Comparison of ENCODE assay signal across 29 cellular contexts in genomic region chr14:73260574-73260973, GRCh38. TPM values are rescaled to one million over a fixed set of nuclear protein-coding genes. Genes with fewer than 3 reads are reported as not detected.
"Had no signal": no experiment of that assay in that cellular context is flagged by ENCODE, and none has a peak within 500 bp of the region (broad histone marks: within the 10 kb centered on the region; RNA-seq: fewer than 3 reads in every experiment).

No MANE protein-coding gene starts in this region.

- H3K36me3 ChIP-seq: brain microvascular endothelial cell, SJCRH30 had no signal

- H3K9me3 ChIP-seq: SJCRH30 had no signal

- H3K4me1 ChIP-seq: SJCRH30 had no signal

- H3K4me3 Mint-ChIP-seq: activated CD8-positive, alpha-beta T cell treated with anti-CD3 and anti-CD28 coated beads for 36 hours; activated naive CD8-positive, alpha-beta T cell; activated T-helper 1 cell treated with anti-CD3 and anti-CD28 coated beads, Interleukin-12 subunit alpha, Interleukin-12 subunit beta, Interleukin-2, Interleukin-4 antibody, amounts not matched to agents 30 ng/mL and 10 ng/mL and 1 ng/mL, durations not matched to agents 14 hours and 24 hours and 36 hours; T-cell had no signal

- H3K36me3 Mint-ChIP-seq: activated naive CD8-positive, alpha-beta T cell; IgD-negative memory B cell; T-cell had no signal

- H3K9me3 Mint-ChIP-seq: activated CD8-positive, alpha-beta T cell treated with anti-CD3 and anti-CD28 coated beads for 36 hours; activated T-helper 1 cell treated with anti-CD3 and anti-CD28 coated beads, Interleukin-12 subunit alpha, Interleukin-12 subunit beta, Interleukin-2, Interleukin-4 antibody, amounts not matched to agents 30 ng/mL and 10 ng/mL and 1 ng/mL, durations not matched to agents 14 hours and 24 hours and 36 hours; IgD-negative memory B cell; T-cell had no signal

- H3K4me3 ChIP-seq: SJCRH30 had no signal

- ATAC-seq: activated CD8-positive, alpha-beta T cell treated with anti-CD3 and anti-CD28 coated beads for 36 hours; Panc1; Right ventricle myocardium inferior; T-cell had no signal

- DNase-seq: activated CD4-positive, alpha-beta T cell treated with anti-CD3 and anti-CD28 coated beads for 4 hours; activated CD4-positive, CD25-positive, alpha-beta regulatory T cell; activated CD8-positive, alpha-beta memory T cell treated with anti-CD3 and anti-CD28 coated beads, Interleukin-2, amount 50 U/mL, for 4 hours; activated CD8-positive, alpha-beta T cell treated with anti-CD3 and anti-CD28 coated beads for 36 hours; activated effector memory CD4-positive, alpha-beta T cell treated with Interleukin-2 at 50 U/mL for 16 hours; activated naive CD4-positive, alpha-beta T cell; brain microvascular endothelial cell; caudate nucleus; KG1; NCI-H1048; NCI-H146; NCI-H1930; NCI-H2171; NCI-H2227 treated with DMSO at 0.1 percent for 48 hours; NCI-H446 treated with DMSO at 0.1 percent for 48 hours; NCI-H526; NCI-H82; NK-92 treated with Interleukin-12 subunit alpha and Interleukin-12 subunit beta, amount 100 ng/mL, for 24 hours; OCI-M1; RPMI8226; SJCRH30; T-cell; T-helper 2 cell; T1000 had no signal

- H3K27ac ChIP-seq: brain microvascular endothelial cell, SJCRH30 had no signal

- H3K27me3 ChIP-seq: brain microvascular endothelial cell, SJCRH30 had no signal

- H3K27ac Mint-ChIP-seq: activated CD8-positive, alpha-beta T cell treated with anti-CD3 and anti-CD28 coated beads for 36 hours; activated naive CD8-positive, alpha-beta T cell; activated T-helper 1 cell treated with anti-CD3 and anti-CD28 coated beads, Interleukin-12 subunit alpha, Interleukin-12 subunit beta, Interleukin-2, Interleukin-4 antibody, amounts not matched to agents 30 ng/mL and 10 ng/mL and 1 ng/mL, durations not matched to agents 14 hours and 24 hours and 36 hours; IgD-negative memory B cell; T-cell had no signal

RNA-seq across cellular contexts. Expression of gene PAPLN, which starts 23.3 kb away (rescaled TPM):
- total RNA-seq: SJCRH30 had no signal
